Comparison of ENCODE assay signal across 23 cellular contexts in the genomic region with DNA sequence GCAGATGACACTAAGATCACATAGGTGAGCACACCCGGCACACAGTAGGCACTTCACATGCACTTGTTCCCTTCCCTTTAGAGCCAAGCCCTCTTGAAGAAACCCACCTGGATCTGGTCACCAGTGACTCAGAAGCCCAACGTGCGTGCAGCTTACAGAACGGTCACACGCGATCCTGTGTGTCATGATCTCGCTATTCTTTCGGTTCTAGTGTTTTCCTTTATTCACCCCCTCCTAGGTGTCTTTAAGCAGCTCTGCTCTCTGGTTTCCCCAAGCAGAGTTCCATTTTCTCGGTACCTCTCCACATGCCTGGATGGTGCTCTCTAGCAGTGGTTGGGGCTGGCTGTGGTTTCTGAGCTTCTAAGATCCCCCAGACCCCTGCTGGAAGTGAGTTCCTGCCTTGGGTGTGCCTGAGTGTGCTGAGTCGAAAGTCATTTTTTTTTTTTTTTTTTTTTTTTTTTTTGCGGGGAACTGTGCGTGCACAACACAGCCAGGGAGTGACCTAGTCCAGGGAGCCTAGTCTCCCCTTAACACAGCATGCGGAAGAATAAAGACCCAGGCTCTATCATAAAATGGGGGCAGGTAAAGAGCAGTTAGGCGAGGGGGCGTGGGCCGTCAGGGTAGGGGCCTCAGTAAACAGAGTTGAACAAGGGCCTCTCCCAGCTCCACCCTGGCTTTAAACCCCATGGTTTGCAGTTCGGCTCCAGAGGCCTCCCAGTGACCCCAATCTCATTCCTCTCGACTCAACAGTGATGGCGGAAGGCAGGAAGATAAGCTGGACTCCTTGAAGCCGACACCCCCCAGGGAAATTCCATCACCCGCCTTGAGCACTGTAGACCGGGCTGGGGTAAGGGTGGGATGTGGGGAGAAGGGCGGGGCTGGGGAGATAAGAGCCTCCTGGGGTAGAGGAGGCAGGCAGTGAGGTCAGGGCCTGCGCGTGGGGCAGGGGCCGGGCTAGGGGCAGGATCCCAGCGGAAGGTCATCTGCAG. TPM values are rescaled to one million over a fixed set of nuclear protein-coding genes. Genes with fewer than 3 reads are reported as not detected.
DNase-seq lines count a peak whose midpoint lies in the region; ATAC-seq, FAIRE-seq and TF ChIP-seq lines count a peak whose summit lies in the region.
"Had no signal": no experiment of that assay in that cellular context is flagged by ENCODE, and none has a peak within 500 bp of the region (broad histone marks: within the 10 kb centered on the region; RNA-seq: fewer than 3 reads in every experiment).

No MANE protein-coding gene starts in this region.

- peak; percentile 63 for ATAC-seq in activated CD4-positive, alpha-beta T cell treated with anti-CD3 and anti-CD28 coated beads for 36 hours
- ATAC-seq in activated CD8-positive, alpha-beta memory T cell treated with anti-CD3 and anti-CD28 coated beads, Interleukin-2, amount 10 ng/mL, durations not matched to agents 7 days and 5 days = no peak
- ATAC-seq in GM18868 (IDR thresholded peaks at IDR 0.05; ENCODE audit: unreplicated experiment) = no peak
- ATAC-seq: activated naive CD8-positive, alpha-beta T cell treated with anti-CD3 and anti-CD28 coated beads, Interleukin-2, amount 50 U/mL, for 24 hours; left cardiac atrium had no signal

- TF ChIP-seq CTCF in kidney (IDR thresholded peaks at IDR 0.05; ENCODE audit: borderline replicate concordance, extremely low read depth, insufficient read depth) (no peak), spleen (IDR thresholded peaks at IDR 0.05 in 8 of 11, conservative IDR thresholded peaks at IDR 0.05 in 3 of 11) (no peak), OCI-LY7 (conservative IDR thresholded peaks at IDR 0.05; ENCODE audit: low read length) (no peak)

- intact Hi-C loops in activated CD4-positive, alpha-beta T cell treated with anti-CD3 and anti-CD28 coated beads for 36 hours (cut with DNase I, micrococcal nuclease) = no loop called here
- intact Hi-C loops in kidney (cut with DNase I) = no loop called here
- intact Hi-C loops in spleen (cut with DNase I; ENCODE audit: low total_unique reads) = no loop called here
- intact Hi-C loops in OCI-LY7 (cut with micrococcal nuclease; ENCODE audit: unreplicated experiment) = loop anchor here (10.0 kb wide), 1 partner anchor 193 kb away; no protein-coding TSS in a partner anchor

- no peaks in the 10 kb centered on the region for H3K36me3 Mint-ChIP-seq in activated CD4-positive, alpha-beta T cell treated with anti-CD3 and anti-CD28 coated beads for 36 hours (ENCODE audit: low read depth)
- H3K36me3 Mint-ChIP-seq in activated CD8-positive, alpha-beta memory T cell treated with anti-CD3 and anti-CD28 coated beads, Interleukin-2, amount 10 ng/mL, durations not matched to agents 7 days and 5 days = no peaks in the 10 kb centered on the region
- H3K36me3 Mint-ChIP-seq: brain had no signal

- no peaks in the 10 kb centered on the region for H3K9me3 Mint-ChIP-seq in activated CD4-positive, alpha-beta T cell treated with anti-CD3 and anti-CD28 coated beads for 36 hours (ENCODE audit: low read depth)
- no peaks in the 10 kb centered on the region for H3K9me3 Mint-ChIP-seq in activated CD8-positive, alpha-beta memory T cell treated with anti-CD3 and anti-CD28 coated beads, Interleukin-2, amount 10 ng/mL, durations not matched to agents 7 days and 5 days (ENCODE audit: low read depth)
- H3K9me3 Mint-ChIP-seq: activated naive CD8-positive, alpha-beta T cell treated with anti-CD3 and anti-CD28 coated beads, Interleukin-2, amount 50 U/mL, for 24 hours; activated T-helper 2 cell treated with anti-CD3 and anti-CD28 coated beads, Interferon-gamma antibody, Interleukin-2, Interleukin-4, amounts not matched to agents 10 μg/mL and 5 μg/mL and 100 μg/mL, durations not matched to agents 14 hours and 24 hours and 36 hours; CD8-positive, alpha-beta memory T cell; HFFc6; nephron had no signal

- BruUV-seq in OCI-LY7 (replicated peaks; lab: Mats Ljungman, UMichigan) = no TSS peak

- H3K9me3 ChIP-seq in kidney (ENCODE audit: control insufficient read depth in 1 of 2, low read length in 2 of 2) = no peaks in the 10 kb centered on the region
- no peaks in the 10 kb centered on the region for H3K9me3 ChIP-seq in spleen
- H3K9me3 ChIP-seq in OCI-LY7 (ENCODE audit: low read length) = no peaks in the 10 kb centered on the region

- TF ChIP-seq POLR2A in spleen (IDR thresholded peaks at IDR 0.05) = no peak
- no peak for TF ChIP-seq POLR2A in GM12892 (IDR thresholded peaks at IDR 0.05; ENCODE audit: low read depth, low read length)

- DNase-seq in activated CD4-positive, alpha-beta T cell treated with anti-CD3 and anti-CD28 coated beads for 36 hours = peak; percentile 24
- DNase-seq in activated CD4-positive, alpha-beta T cell treated with anti-CD3 and anti-CD28 coated beads, Interleukin-2, amount 50 U/mL, for 1 hour = no peak
- peak; percentile 34 for DNase-seq in activated CD8-positive, alpha-beta memory T cell treated with anti-CD3 and anti-CD28 coated beads, Interleukin-2, amount 10 ng/mL, durations not matched to agents 7 days and 5 days
- peak; percentile 10 for DNase-seq in kidney
- DNase-seq in spleen = peak; percentile 37
- no peak for DNase-seq in OCI-LY7 (ENCODE audit: low spot score)
- DNase-seq in GM12892 (ENCODE audit: insufficient read length) = no peak
- DNase-seq: activated CD4-positive, alpha-beta T cell treated with anti-CD3 and anti-CD28 coated beads for 1 hour; activated naive CD8-positive, alpha-beta T cell treated with anti-CD3 and anti-CD28 coated beads, Interleukin-2, amount 50 U/mL, for 24 hours; CD8-positive, alpha-beta memory T cell; glutamatergic neuron; HFFc6; Karpas-422; left cardiac atrium; NCI-H187 treated with DMSO at 0.1 percent for 48 hours; NCI-H69 had no signal

- no peak overlapping the region for H3K9ac ChIP-seq in kidney (ENCODE audit: low read length in 2 of 2)

- POLR2A ChIA-PET in activated CD4-positive, alpha-beta T cell treated with anti-CD3 and anti-CD28 coated beads for 36 hours (lab: Charles Lee) = no interaction called here
- POLR2A ChIA-PET in OCI-LY7 (lab: Charles Lee) = interaction anchor here (0.6 kb wide), 1 partner anchor 736 kb away, joined by 4 read pairs; no protein-coding TSS in a partner anchor

- H3K4me3 ChIP-seq in kidney (ENCODE audit: low read length in 2 of 2) (no peak overlapping the region), spleen (no peak overlapping the region), OCI-LY7 (ENCODE audit: low read depth, low read length, poor library complexity, severe bottlenecking) (no peak overlapping the region)
- H3K4me3 ChIP-seq: coronary artery had no signal

- no peak overlapping the region for H3K4me3 Mint-ChIP-seq in activated CD4-positive, alpha-beta T cell treated with anti-CD3 and anti-CD28 coated beads for 36 hours
- H3K4me3 Mint-ChIP-seq in activated CD8-positive, alpha-beta memory T cell treated with anti-CD3 and anti-CD28 coated beads, Interleukin-2, amount 10 ng/mL, durations not matched to agents 7 days and 5 days = no peak overlapping the region
- H3K4me3 Mint-ChIP-seq: activated naive CD8-positive, alpha-beta T cell treated with anti-CD3 and anti-CD28 coated beads, Interleukin-2, amount 50 U/mL, for 24 hours; brain; CD8-positive, alpha-beta memory T cell; HFFc6; nephron had no signal

- H3K4me1 ChIP-seq in kidney (ENCODE audit: control insufficient read depth in 1 of 2, insufficient read depth in 1 of 2, low read depth in 1 of 2, low read length in 2 of 2) (peaks cover 0 to 13% of the 10 kb centered on the region in 2 donors), spleen (peaks cover 2 to 9% (median 6%) of the 10 kb centered on the region in 6 donors), OCI-LY7 (ENCODE audit: insufficient read depth, low read length, poor library complexity, severe bottlenecking) (peaks cover 8% of the 10 kb centered on the region)

- no peaks in the 10 kb centered on the region for H3K9me2 ChIP-seq in OCI-LY7 (ENCODE audit: insufficient read depth, low read length)

- H3K4me1 Mint-ChIP-seq in activated CD4-positive, alpha-beta T cell treated with anti-CD3 and anti-CD28 coated beads for 36 hours = peaks cover 15% of the 10 kb centered on the region
- H3K4me1 Mint-ChIP-seq in activated CD8-positive, alpha-beta memory T cell treated with anti-CD3 and anti-CD28 coated beads, Interleukin-2, amount 10 ng/mL, durations not matched to agents 7 days and 5 days = peaks cover 5% of the 10 kb centered on the region

- H3K27me3 Mint-ChIP-seq in activated CD4-positive, alpha-beta T cell treated with anti-CD3 and anti-CD28 coated beads for 36 hours = no peaks in the 10 kb centered on the region
- no peaks in the 10 kb centered on the region for H3K27me3 Mint-ChIP-seq in activated CD8-positive, alpha-beta memory T cell treated with anti-CD3 and anti-CD28 coated beads, Interleukin-2, amount 10 ng/mL, durations not matched to agents 7 days and 5 days
- H3K27me3 Mint-ChIP-seq: activated naive CD8-positive, alpha-beta T cell treated with anti-CD3 and anti-CD28 coated beads, Interleukin-2, amount 50 U/mL, for 24 hours; brain; CD8-positive, alpha-beta memory T cell had no signal

- H3K79me2 ChIP-seq in OCI-LY7 (ENCODE audit: insufficient read depth, low read depth, low read length) = no peaks in the 10 kb centered on the region

- WGBS in spleen, 5 donors = 91 to 95% (median 91%) methylated on average over 26 to 27 of the region's 27 CpGs

- H2AFZ ChIP-seq in OCI-LY7 (ENCODE audit: low read length) = no peak overlapping the region

- no peaks in the 10 kb centered on the region for H4K20me1 ChIP-seq in OCI-LY7 (ENCODE audit: insufficient read depth, low read length)

- H3K27ac ChIP-seq in kidney (ENCODE audit: low read depth in 2 of 2, low read length in 2 of 2) (no peak overlapping the region), spleen (no peak overlapping the region), OCI-LY7 (ENCODE audit: low read depth, low read length, poor library complexity, severe bottlenecking) (no peak overlapping the region)
- H3K27ac ChIP-seq: 22Rv1, coronary artery had no signal

- CTCF ChIA-PET in activated CD4-positive, alpha-beta T cell treated with anti-CD3 and anti-CD28 coated beads for 36 hours (lab: Charles Lee) = interaction anchor here (7.9 kb wide), 1 partner anchor 8 kb away, joined by 105 read pairs; no protein-coding TSS in a partner anchor
- CTCF ChIA-PET in activated CD8-positive, alpha-beta memory T cell treated with anti-CD3 and anti-CD28 coated beads, Interleukin-2, amount 10 ng/mL, durations not matched to agents 7 days and 5 days (lab: Charles Lee) = interaction anchor here (1.1 to 10.0 kb wide), 2 partner anchors 10 to 29 kb away, joined by 3 to 109 read pairs; no protein-coding TSS in a partner anchor
- CTCF ChIA-PET in OCI-LY7 (lab: Charles Lee; ENCODE audit: unreplicated experiment) = interaction anchor here (1.9 kb wide), 1 partner anchor 9 kb away, joined by 6 read pairs; no protein-coding TSS in a partner anchor

- H3K27me3 ChIP-seq in spleen (replicated peaks in 1 of 7) = no peaks in the 10 kb centered on the region

- H3K36me3 ChIP-seq in kidney (ENCODE audit: control insufficient read depth in 1 of 2, insufficient read depth in 2 of 2, low read length in 2 of 2) (no peaks in the 10 kb centered on the region), spleen (no peaks in the 10 kb centered on the region), OCI-LY7 (ENCODE audit: insufficient read depth, low read length) (no peaks in the 10 kb centered on the region)

- FAIRE-seq in kidney (lab: Jason Lieb, UNC) = no peak
- no peak for FAIRE-seq in GM12892 (lab: Jason Lieb, UNC)
- FAIRE-seq: endometrium had no signal

- no peak overlapping the region for H3K4me2 ChIP-seq in OCI-LY7 (ENCODE audit: low read length)

- no peak overlapping the region for H3K27ac Mint-ChIP-seq in activated CD4-positive, alpha-beta T cell treated with anti-CD3 and anti-CD28 coated beads for 36 hours
- H3K27ac Mint-ChIP-seq in activated CD8-positive, alpha-beta memory T cell treated with anti-CD3 and anti-CD28 coated beads, Interleukin-2, amount 10 ng/mL, durations not matched to agents 7 days and 5 days = no peak overlapping the region
- H3K27ac Mint-ChIP-seq: activated naive CD8-positive, alpha-beta T cell treated with anti-CD3 and anti-CD28 coated beads, Interleukin-2, amount 50 U/mL, for 24 hours; activated T-helper 2 cell treated with anti-CD3 and anti-CD28 coated beads, Interferon-gamma antibody, Interleukin-2, Interleukin-4, amounts not matched to agents 10 μg/mL and 5 μg/mL and 100 μg/mL, durations not matched to agents 14 hours and 24 hours and 36 hours; HFFc6 had no signal

RNA-seq across cellular contexts. Expression of gene DNMT3A, which starts 29.8 kb away (rescaled TPM):
- total RNA-seq in activated CD4-positive, alpha-beta T cell treated with anti-CD3 and anti-CD28 coated beads for 36 hours = 10 to 100 TPM; 62.3 to 76.2 TPM
- 10 to 100 TPM; 59.9 to 70.1 TPM for total RNA-seq in activated CD8-positive, alpha-beta memory T cell treated with anti-CD3 and anti-CD28 coated beads, Interleukin-2, amount 10 ng/mL, durations not matched to agents 7 days and 5 days
- total RNA-seq in kidney = 31.4 TPM
- polyA plus RNA-seq in kidney (ENCODE audit: insufficient read depth, low read depth, low replicate concordance) = 6.5 TPM
- 10 to 100 TPM; 28.4 to 64.6 (median 42.0) TPM for total RNA-seq in spleen
- 10 to 100 TPM in 2 of 3 donors, 1 to 10 TPM in 1; 9.0 to 17.1 (median 10.5) TPM for polyA plus RNA-seq in spleen
- total RNA-seq in OCI-LY7 (2014; rRNA removed; shearing (Covaris generic)) = 2.6 and 2.8 TPM in 2 replicates
- total RNA-seq in OCI-LY7 (2022) = 7.2 and 7.3 TPM in 2 replicates
- polyA plus RNA-seq in GM12892 (2012; ENCODE audit: missing spikeins) = 16.1 TPM

Comparison
In these comparisons a context has a peak if more than half of its experiments do, and no peak if none do; other contexts are left out.
1. DNase-seq: peak in activated CD4-positive, alpha-beta T cell treated with anti-CD3 and anti-CD28 coated beads for 36 hours (single experiment), activated CD8-positive, alpha-beta memory T cell treated with anti-CD3 and anti-CD28 coated beads, Interleukin-2, amount 10 ng/mL, durations not matched to agents 7 days and 5 days (single experiment), kidney (single experiment) and spleen (single experiment); none in activated CD4-positive, alpha-beta T cell treated with anti-CD3 and anti-CD28 coated beads, Interleukin-2, amount 50 U/mL, for 1 hour (single experiment), OCI-LY7 (single experiment) and GM12892 (single experiment).